2 cellular contexts compared by ENCODE assay signal in the genomic region with DNA sequence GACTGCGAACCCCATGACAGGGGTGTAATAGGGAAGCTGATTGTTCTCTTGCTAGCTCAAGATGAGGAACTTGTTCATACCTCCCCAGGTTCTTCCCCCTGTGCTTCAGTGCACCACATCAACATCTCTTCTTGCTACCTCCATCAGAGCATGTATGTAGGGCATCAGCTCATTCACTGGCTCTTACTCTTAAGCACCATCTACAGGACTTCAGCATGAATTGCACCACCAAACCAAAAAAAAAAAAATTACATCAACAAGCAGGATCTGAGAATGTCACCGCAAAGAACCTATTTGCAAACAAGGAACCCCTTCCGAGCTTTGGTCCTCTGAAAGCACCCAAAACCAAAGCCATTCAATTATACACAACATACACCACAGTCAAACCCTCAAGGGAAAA.
TF ChIP-seq lines count a peak whose summit lies in the region.

No MANE protein-coding gene starts in this region.

TF ChIP-seq in SK-N-SH, 30 proteins besides CTCF, POLR2A, EP300 and RAD21 (continued from another document):
- TF ChIP-seq SIN3A (IDR thresholded peaks at IDR 0.05; ENCODE audit: borderline replicate concordance, low read depth, low read length) (no peak), TEAD4 (IDR thresholded peaks at IDR 0.05; ENCODE audit: borderline replicate concordance, insufficient read depth) (no peak), POLR2AphosphoS5 (IDR thresholded peaks at IDR 0.05; ENCODE audit: low read depth, low read length) (no peak), TCF12 (IDR thresholded peaks at IDR 0.05) (no peak)

TF ChIP-seq in SK-N-SH treated with all-trans-retinoic acid at 6 μM for 48 hours, 23 proteins besides CTCF, POLR2A, EP300 and RAD21 (continued from another document):
- TF ChIP-seq ZFP3 (CRISPR knock-in tag; IDR thresholded peaks at IDR 0.05), result no peak
- no peak for TF ChIP-seq TOX (CRISPR knock-in tag; IDR thresholded peaks at IDR 0.05; ENCODE audit: borderline replicate concordance)
